Comparison of ENCODE assay signal across 11 cellular contexts in the genomic region with DNA sequence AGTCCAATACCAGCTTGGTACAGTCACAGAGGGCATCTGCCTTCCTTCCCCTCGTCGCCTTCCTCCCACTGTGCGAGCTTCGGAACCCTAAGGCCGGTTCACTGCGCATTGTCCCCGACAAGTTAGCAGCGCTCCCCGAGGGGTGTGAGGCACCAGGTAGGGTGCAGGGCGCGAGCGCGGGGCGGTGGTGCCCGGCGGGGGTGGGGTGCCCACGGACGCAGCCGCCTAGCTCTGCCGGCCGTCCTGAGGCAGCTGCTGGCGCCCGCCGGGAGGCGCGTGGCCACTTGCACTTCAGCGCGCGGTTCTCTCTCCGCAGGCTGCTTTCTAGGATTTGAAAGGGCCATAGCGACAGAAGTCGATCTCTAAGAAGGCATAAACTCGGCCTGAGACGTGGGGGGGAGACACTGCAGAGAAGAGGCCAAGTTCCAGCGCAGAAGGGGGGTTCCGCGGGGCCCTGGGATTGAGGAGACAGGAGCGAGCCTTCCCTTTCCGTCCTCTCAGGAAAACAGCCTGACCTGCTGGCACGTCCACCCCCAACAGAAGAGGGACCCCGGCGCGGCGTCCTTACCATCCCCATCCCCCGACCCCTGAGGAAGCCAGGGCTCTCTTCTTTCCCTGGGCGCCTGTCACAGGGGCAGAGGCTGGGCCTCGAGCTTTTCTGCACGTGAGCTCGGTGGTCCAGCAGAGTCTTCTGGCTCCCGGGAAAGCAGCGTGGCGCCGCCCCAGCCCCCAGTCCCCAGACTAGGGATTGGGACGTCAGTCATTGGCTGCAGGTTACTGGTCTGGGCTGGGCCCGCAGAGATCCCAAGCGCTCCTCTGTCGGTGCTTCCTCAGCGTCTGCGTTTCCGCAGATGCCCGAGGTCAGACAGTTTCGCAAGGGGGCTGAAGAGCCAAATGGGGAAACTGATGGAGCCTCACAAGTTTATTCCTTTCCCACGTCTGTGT. TPM values are rescaled to one million over a fixed set of nuclear protein-coding genes. Genes with fewer than 3 reads are reported as not detected.
DNase-seq lines count a peak whose midpoint lies in the region; ATAC-seq and TF ChIP-seq lines count a peak whose summit lies in the region.
"Had no signal": no experiment of that assay in that cellular context is flagged by ENCODE, and none has a peak within 500 bp of the region (broad histone marks: within the 10 kb centered on the region; RNA-seq: fewer than 3 reads in every experiment).

No MANE protein-coding gene starts in this region.

- H3K9me3 Mint-ChIP-seq in naive thymus-derived CD8-positive, alpha-beta T cell = peaks cover 0 to 18% (median 5%) of the 10 kb centered on the region in 9 donors

- no peaks in the 10 kb centered on the region for H3K4me1 ChIP-seq in BE2C

- H3K4me3 ChIP-seq in BE2C (ENCODE audit: low read depth, low read length) (peak overlapping the region; percentile 16; the same call in 1 of the 2 replicates), H7 (ENCODE audit: insufficient read depth, low read depth, low read length) (no peak overlapping the region), brain microvascular endothelial cell (ENCODE audit: low read depth, low read length) (no peak overlapping the region)

- POLR2A ChIA-PET in naive thymus-derived CD8-positive, alpha-beta T cell (lab: Charles Lee) = no interaction called here

- H3K4me1 Mint-ChIP-seq in naive thymus-derived CD8-positive, alpha-beta T cell = peaks cover 5 to 28% (median 26%) of the 10 kb centered on the region in 4 donors

- no peak overlapping the region for H3K27ac Mint-ChIP-seq in naive thymus-derived CD8-positive, alpha-beta T cell

- no peaks in the 10 kb centered on the region for H3K9me3 ChIP-seq in BE2C

- H3K36me3 ChIP-seq in BE2C (no peaks in the 10 kb centered on the region), H7 (replicated peaks; ENCODE audit: control insufficient read depth, insufficient read depth, low read length) (no peaks in the 10 kb centered on the region), brain microvascular endothelial cell (replicated peaks) (no peaks in the 10 kb centered on the region)

- H3K36me3 Mint-ChIP-seq in naive thymus-derived CD8-positive, alpha-beta T cell = peaks cover 0 to 5% (median 2%) of the 10 kb centered on the region in 3 donors

- no peak for ATAC-seq in naive thymus-derived CD8-positive, alpha-beta T cell
- ATAC-seq in esophagus mucosa (no peak), HG03571 (IDR thresholded peaks at IDR 0.05; ENCODE audit: unreplicated experiment) (no peak), GM21423 (IDR thresholded peaks at IDR 0.05; ENCODE audit: unreplicated experiment) (no peak)

- H3K4me3 Mint-ChIP-seq in naive thymus-derived CD8-positive, alpha-beta T cell = peak overlapping the region in 7 of 10 donors; percentile 12 to 91 (median 38)

- TF ChIP-seq CTCF in BE2C (IDR thresholded peaks at IDR 0.05; ENCODE audit: low read depth, low read length) (no peak), brain microvascular endothelial cell (IDR thresholded peaks at IDR 0.05; ENCODE audit: low read depth, low read length, missing control alignments) (peak; percentile 2)

- no peak overlapping the region for H3K27ac ChIP-seq in brain microvascular endothelial cell

- peaks cover 84% of the 10 kb centered on the region for H3K27me3 ChIP-seq in BE2C
- peaks cover 91% of the 10 kb centered on the region for H3K27me3 ChIP-seq in H7 (ENCODE audit: control insufficient read depth, insufficient read depth, low read length)
- peaks cover 72% of the 10 kb centered on the region for H3K27me3 ChIP-seq in brain microvascular endothelial cell (replicated peaks)

- DNase-seq in BE2C (no peak), H7 (peak; percentile 72), brain microvascular endothelial cell (no peak), UCSD-AML1 (lab: John Stamatoyannopoulos, UW; ENCODE audit: unreplicated experiment) (no peak)
- no peak for DNase-seq in naive thymus-derived CD8-positive, alpha-beta T cell
- DNase-seq: activated CD4-positive, alpha-beta T cell treated with anti-CD3 and anti-CD28 coated beads for 4 hours; stimulated activated CD4-positive, alpha-beta T cell treated with anti-CD3 and anti-CD28 coated beads, Interleukin-1b, Interleukin-23, amount 100 ng/mL, for 48 hours had no signal

- in situ Hi-C loops in brain microvascular endothelial cell (cut with HindIII; ENCODE audit: low pct_ligation_motif_present, low sequenced_read_pairs) = no loop called here

- peaks cover 41 to 85% (median 63%) of the 10 kb centered on the region in 5 donors for H3K27me3 Mint-ChIP-seq in naive thymus-derived CD8-positive, alpha-beta T cell

RNA-seq across cellular contexts. Expression of a gene that starts 15.6 kb away (rescaled TPM):
- polyA plus RNA-seq in BE2C (2012; ENCODE audit: insufficient read depth, insufficient read length, low read depth) = not detected
- 0.14 TPM in 1 of 2 replicates, not detected in the other for total RNA-seq in H7 (2014; rRNA removed; shearing (Covaris generic))
- total RNA-seq in naive thymus-derived CD8-positive, alpha-beta T cell = not detected
- polyA plus RNA-seq in naive thymus-derived CD8-positive, alpha-beta T cell = not detected
- total RNA-seq in esophagus mucosa = not detected
- total RNA-seq: myocyte had no signal

RNA-seq across cellular contexts. Expression of a gene that starts 22.5 kb away (rescaled TPM):
- 27.5 TPM for polyA plus RNA-seq in BE2C (2012; ENCODE audit: insufficient read depth, insufficient read length, low read depth)
- 118 and 127 TPM in 2 replicates for total RNA-seq in H7 (2014; rRNA removed; shearing (Covaris generic))
- total RNA-seq in naive thymus-derived CD8-positive, alpha-beta T cell = 10 to 100 TPM; 50.3 to 55.6 TPM
- polyA plus RNA-seq in naive thymus-derived CD8-positive, alpha-beta T cell = 10 to 100 TPM; 37.8 to 44.3 (median 39.3) TPM
- 38.5 TPM for total RNA-seq in esophagus mucosa
